1 cellular context compared by ENCODE assay signal in genomic region chr5:176620333-176620981, GRCh38.
TF ChIP-seq lines count a peak whose summit lies in the region.

No MANE protein-coding gene starts in this region.

TF ChIP-seq in H1, 55 proteins besides CTCF, POLR2A, EP300 and RAD21:
- no peak for TF ChIP-seq ZNF274 (IDR thresholded peaks at IDR 0.05; ENCODE audit: borderline replicate concordance, extremely low read depth, low read length)
- TF ChIP-seq SAP30 (IDR thresholded peaks at IDR 0.05; ENCODE audit: insufficient read depth, insufficient replicate concordance, low read length), result no peak
- 0 out of 2 replicates have a peak, but pooled peaks have one; percentile 17 for TF ChIP-seq CREB1 (IDR thresholded peaks at IDR 0.05)
- no peak for TF ChIP-seq KDM5A (IDR thresholded peaks at IDR 0.05; ENCODE audit: low read length)
- no peak for TF ChIP-seq TEAD4 (IDR thresholded peaks at IDR 0.05; ENCODE audit: low read depth, low read length)
- TF ChIP-seq JUND (IDR thresholded peaks at IDR 0.05; ENCODE audit: low read length), result peak; percentile 58; the same call in 1 of the 2 replicates
- peak; percentile 66 for TF ChIP-seq EZH2 (IDR thresholded peaks at IDR 0.05; ENCODE audit: low read depth, low read length, severe bottlenecking)
- TF ChIP-seq RFX5 (IDR thresholded peaks at IDR 0.05; ENCODE audit: borderline replicate concordance, low read depth, low read length), result no peak
- no peak for TF ChIP-seq SIX5 (IDR thresholded peaks at IDR 0.05; ENCODE audit: low read depth, low read length)
TF ChIP-seq in H1: peak in this region for 3.
